Comparison of ENCODE assay signal across 27 cellular contexts in the genomic region with DNA sequence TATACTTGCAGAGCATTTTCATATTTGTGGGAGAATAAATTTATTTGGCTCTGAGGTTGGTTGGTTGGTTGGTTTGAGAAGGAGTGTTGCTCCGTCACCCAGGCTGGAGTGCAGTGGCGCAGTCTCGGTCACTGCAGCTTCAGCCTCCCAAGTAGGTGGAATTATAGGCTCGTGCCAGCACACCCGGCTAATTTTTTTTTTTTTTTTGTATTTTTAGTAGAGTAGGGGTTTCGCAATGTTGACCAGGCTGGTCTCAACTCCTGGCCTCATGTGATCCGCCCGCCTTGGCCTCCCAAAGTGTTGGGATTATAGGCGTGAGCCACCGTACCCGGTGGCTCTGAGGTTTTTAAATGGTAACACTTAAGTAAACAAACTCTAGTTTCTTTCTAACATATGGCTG.
"Had no signal": no experiment of that assay in that cellular context is flagged by ENCODE, and none has a peak within 500 bp of the region (broad histone marks: within the 10 kb centered on the region; RNA-seq: fewer than 3 reads in every experiment).

No MANE protein-coding gene starts in this region.

- DNase-seq: activated CD4-positive, alpha-beta memory T cell treated with anti-CD3 and anti-CD28 coated beads, Interleukin-2, amount 10 ng/mL, durations not matched to agents 7 days and 5 days; activated CD4-positive, alpha-beta T cell treated with anti-CD3 and anti-CD28 coated beads for 36 hours; activated CD4-positive, alpha-beta T cell treated with anti-CD3 and anti-CD28 coated beads, Interleukin-2, amount 50 U/mL, for 1 hour; activated CD8-positive, alpha-beta memory T cell treated with anti-CD3 and anti-CD28 coated beads, Interleukin-2, amount 50 U/mL, for 4 hours; activated naive CD4-positive, alpha-beta T cell treated with anti-CD3 and anti-CD28 coated beads, Interleukin-2, amount 50 U/mL, for 16 hours; activated naive CD8-positive, alpha-beta T cell treated with anti-CD3 and anti-CD28 coated beads, Interleukin-2, amount 10 ng/mL, durations not matched to agents 7 days and 5 days; activated T-cell treated with anti-CD3 and anti-CD28 coated beads, Interleukin-2, amount 50 U/mL, for 72 hours; anterior cingulate cortex; Kasumi-1; KBM-7; NCI-H1092; NCI-H1417; NCI-H1694; NCI-H2029; NCI-H2107; NCI-H2171 treated with DMSO at 0.1 percent for 48 hours; NCI-H226; NCI-H526 treated with DMSO at 0.1 percent for 48 hours; NCI-H82; T-cell; T-helper 2 cell; T1000 had no signal

- H3K9me3 ChIP-seq: adrenal gland had no signal

- ATAC-seq: activated CD4-positive, alpha-beta T cell treated with anti-CD3 and anti-CD28 coated beads for 36 hours; activated T-cell treated with anti-CD3 and anti-CD28 coated beads, Interleukin-2, amount 50 U/mL, for 72 hours; Right ventricle myocardium inferior; T-cell had no signal

- H3K9me3 Mint-ChIP-seq: activated CD4-positive, alpha-beta memory T cell treated with anti-CD3 and anti-CD28 coated beads, Interleukin-2, amount 10 ng/mL, durations not matched to agents 7 days and 5 days; activated naive CD8-positive, alpha-beta T cell treated with anti-CD3 and anti-CD28 coated beads, Interleukin-2, amount 10 ng/mL, durations not matched to agents 7 days and 5 days; activated T-cell treated with anti-CD3 and anti-CD28 coated beads, Interleukin-2, amount 50 U/mL, for 72 hours; activated T-helper 2 cell treated with anti-CD3 and anti-CD28 coated beads, Interferon-gamma antibody, Interleukin-2, Interleukin-4, amounts not matched to agents 10 μg/mL and 5 μg/mL and 100 μg/mL, durations not matched to agents 14 hours and 24 hours and 36 hours; T-cell had no signal

- H3K36me3 ChIP-seq: adrenal gland had no signal

- H3K36me3 Mint-ChIP-seq: activated naive CD8-positive, alpha-beta T cell treated with anti-CD3 and anti-CD28 coated beads, Interleukin-2, amount 10 ng/mL, durations not matched to agents 7 days and 5 days; T-cell had no signal

- H3K27ac Mint-ChIP-seq: activated CD4-positive, alpha-beta memory T cell treated with anti-CD3 and anti-CD28 coated beads, Interleukin-2, amount 10 ng/mL, durations not matched to agents 7 days and 5 days; activated CD4-positive, alpha-beta T cell treated with anti-CD3 and anti-CD28 coated beads for 36 hours; activated naive CD8-positive, alpha-beta T cell treated with anti-CD3 and anti-CD28 coated beads, Interleukin-2, amount 10 ng/mL, durations not matched to agents 7 days and 5 days; activated T-cell treated with anti-CD3 and anti-CD28 coated beads, Interleukin-2, amount 50 U/mL, for 72 hours; activated T-helper 2 cell treated with anti-CD3 and anti-CD28 coated beads, Interferon-gamma antibody, Interleukin-2, Interleukin-4, amounts not matched to agents 10 μg/mL and 5 μg/mL and 100 μg/mL, durations not matched to agents 14 hours and 24 hours and 36 hours; T-cell had no signal

- H3K27ac ChIP-seq: adrenal gland, SK-N-MC, VCaP had no signal

- H3K4me3 Mint-ChIP-seq: activated CD4-positive, alpha-beta memory T cell treated with anti-CD3 and anti-CD28 coated beads, Interleukin-2, amount 10 ng/mL, durations not matched to agents 7 days and 5 days; activated CD4-positive, alpha-beta T cell treated with anti-CD3 and anti-CD28 coated beads for 36 hours; activated naive CD8-positive, alpha-beta T cell treated with anti-CD3 and anti-CD28 coated beads, Interleukin-2, amount 10 ng/mL, durations not matched to agents 7 days and 5 days; activated T-cell treated with anti-CD3 and anti-CD28 coated beads, Interleukin-2, amount 50 U/mL, for 72 hours; T-cell had no signal

- H3K4me1 Mint-ChIP-seq: activated CD4-positive, alpha-beta T cell treated with anti-CD3 and anti-CD28 coated beads for 36 hours; T-cell had no signal

- H3K4me3 ChIP-seq: adrenal gland, SK-N-MC had no signal

- H3K27me3 ChIP-seq: adrenal gland had no signal
